Comparison of ENCODE assay signal across 11 cellular contexts in genomic region chr1:109252893-109253802, GRCh38. TPM values are rescaled to one million over a fixed set of nuclear protein-coding genes. Genes with fewer than 3 reads are reported as not detected.
DNase-seq lines count a peak whose midpoint lies in the region; ATAC-seq and TF ChIP-seq lines count a peak whose summit lies in the region.
"Had no signal": no experiment of that assay in that cellular context is flagged by ENCODE, and none has a peak within 500 bp of the region (broad histone marks: within the 10 kb centered on the region; RNA-seq: fewer than 3 reads in every experiment).

No MANE protein-coding gene starts in this region.

- H3K36me3 ChIP-seq in A673 (ENCODE audit: insufficient read depth, low read length, poor library complexity, severe bottlenecking) = no peaks in the 10 kb centered on the region
- no peaks in the 10 kb centered on the region for H3K36me3 ChIP-seq in neural progenitor cell
- H3K36me3 ChIP-seq: HAP-1 had no signal

- peak overlapping the region; percentile 72 for H3K4me2 ChIP-seq in neural progenitor cell

- intact Hi-C loops in A673 (cut with micrococcal nuclease; ENCODE audit: unreplicated experiment) = no loop called here
- intact Hi-C loops in activated naive CD4-positive, alpha-beta T cell treated with anti-CD3 and anti-CD28 coated beads for 36 hours (cut with micrococcal nuclease) = no loop called here

- peaks cover 86% of the 10 kb centered on the region for H3K79me2 ChIP-seq in neural progenitor cell (ENCODE audit: low read depth)

- DNase-seq in A673 (ENCODE audit: low spot score) (peak; percentile 81), NCI-H2107 treated with DMSO at 0.1 percent for 48 hours (lab: John Stamatoyannopoulos, UW; ENCODE audit: unreplicated experiment) (peak; percentile 65), neural progenitor cell (ENCODE audit: low spot score) (no peak), LoVo (ENCODE audit: low spot score) (no peak)
- DNase-seq in activated naive CD4-positive, alpha-beta T cell treated with anti-CD3 and anti-CD28 coated beads for 36 hours = no peak
- DNase-seq: NK-92 treated with Interleukin-12 subunit alpha and Interleukin-12 subunit beta, amount 100 ng/mL, for 24 hours had no signal

- peak overlapping the region; percentile 73 for H3K4me3 Mint-ChIP-seq in neural progenitor cell
- H3K4me3 Mint-ChIP-seq in activated naive CD4-positive, alpha-beta T cell treated with anti-CD3 and anti-CD28 coated beads for 36 hours = no peak overlapping the region
- H3K4me3 Mint-ChIP-seq: CD8-positive, alpha-beta T cell had no signal

- ATAC-seq in esophagus mucosa = peak; percentile 84
- no peak for ATAC-seq in HG02840 (IDR thresholded peaks at IDR 0.05; ENCODE audit: low FRiP score, unreplicated experiment)
- ATAC-seq in GM19463 (IDR thresholded peaks at IDR 0.05; ENCODE audit: unreplicated experiment) = no peak
- ATAC-seq: CD8-positive, alpha-beta T cell had no signal

- no TSS peak for BruUV-seq in A673 (replicated peaks; lab: Mats Ljungman, UMichigan)

- H3K36me3 Mint-ChIP-seq in neural progenitor cell = peaks cover 39% of the 10 kb centered on the region
- H3K36me3 Mint-ChIP-seq in activated naive CD4-positive, alpha-beta T cell treated with anti-CD3 and anti-CD28 coated beads for 36 hours (ENCODE audit: low read depth) = no peaks in the 10 kb centered on the region
- H3K36me3 Mint-ChIP-seq: CD8-positive, alpha-beta T cell had no signal

- H3K27me3 ChIP-seq in A673 (replicated peaks; ENCODE audit: insufficient read depth, low read depth, low read length, poor library complexity) (no peaks in the 10 kb centered on the region), neural progenitor cell (peaks cover 3% of the 10 kb centered on the region)

- peaks cover 67% of the 10 kb centered on the region for H3K4me1 Mint-ChIP-seq in neural progenitor cell
- peaks cover 5% of the 10 kb centered on the region for H3K4me1 Mint-ChIP-seq in activated naive CD4-positive, alpha-beta T cell treated with anti-CD3 and anti-CD28 coated beads for 36 hours (ENCODE audit: low read depth)

- H3K9me3 ChIP-seq in A673 (ENCODE audit: low read depth, low read length, poor library complexity, severe bottlenecking) (no peaks in the 10 kb centered on the region), neural progenitor cell (ENCODE audit: low read depth) (no peaks in the 10 kb centered on the region)
- H3K9me3 ChIP-seq: HAP-1 had no signal

- H3K27ac Mint-ChIP-seq in neural progenitor cell = peak overlapping the region; percentile 89
- no peak overlapping the region for H3K27ac Mint-ChIP-seq in activated naive CD4-positive, alpha-beta T cell treated with anti-CD3 and anti-CD28 coated beads for 36 hours
- H3K27ac Mint-ChIP-seq: CD8-positive, alpha-beta T cell had no signal

- no peak overlapping the region for H2AFZ ChIP-seq in neural progenitor cell (replicated peaks)

- H3K27ac ChIP-seq in A673 (ENCODE audit: low read depth, low read length, poor library complexity, severe bottlenecking) (peak overlapping the region; percentile 82), neural progenitor cell (peak overlapping the region; percentile 87)

- TF ChIP-seq CTCF in A673 (conservative IDR thresholded peaks at IDR 0.05; ENCODE audit: low read depth, low read length) (no peak), neural progenitor cell (IDR thresholded peaks at IDR 0.05) (no peak)

- peaks cover 45% of the 10 kb centered on the region for H3F3A ChIP-seq in neural progenitor cell (ENCODE audit: low read depth)

- peak overlapping the region; percentile 29 for H3K4me3 ChIP-seq in A673 (ENCODE audit: low read depth, low read length, poor library complexity, severe bottlenecking)
- H3K4me3 ChIP-seq in neural progenitor cell = peak overlapping the region; percentile 31
- H3K4me3 ChIP-seq: HAP-1 had no signal

- H3K4me1 ChIP-seq in A673 (ENCODE audit: insufficient read depth, low read length, poor library complexity, severe bottlenecking) (peaks cover 28% of the 10 kb centered on the region), neural progenitor cell (peaks cover 57% of the 10 kb centered on the region)

- H3K9me3 Mint-ChIP-seq in neural progenitor cell = peaks cover 23% of the 10 kb centered on the region
- H3K9me3 Mint-ChIP-seq in activated naive CD4-positive, alpha-beta T cell treated with anti-CD3 and anti-CD28 coated beads for 36 hours = no peaks in the 10 kb centered on the region
- H3K9me3 Mint-ChIP-seq: CD8-positive, alpha-beta T cell had no signal

- peaks cover 7% of the 10 kb centered on the region for H3K27me3 Mint-ChIP-seq in neural progenitor cell (ENCODE audit: insufficient read depth, low read depth)
- H3K27me3 Mint-ChIP-seq in activated naive CD4-positive, alpha-beta T cell treated with anti-CD3 and anti-CD28 coated beads for 36 hours (ENCODE audit: low read depth) = no peaks in the 10 kb centered on the region

- peaks cover 4% of the 10 kb centered on the region for H4K20me1 ChIP-seq in neural progenitor cell (ENCODE audit: low read depth)

- H3K9ac ChIP-seq in neural progenitor cell = no peak overlapping the region

- POLR2A ChIA-PET in A673 (lab: Charles Lee; ENCODE audit: low non-redundant PET) = no interaction called here

- CTCF ChIA-PET in A673 (lab: Charles Lee) = interaction anchor here (0.8 to 1.1 kb wide), 2 partner anchors 13 to 24 kb away, joined by 3 read pairs; no protein-coding TSS in a partner anchor
- CTCF ChIA-PET in activated naive CD4-positive, alpha-beta T cell treated with anti-CD3 and anti-CD28 coated beads for 36 hours (lab: Charles Lee) = interaction anchor here (0.6 to 1.4 kb wide), 5 partner anchors 13 to 280 kb away, joined by 3 to 5 read pairs (median 3); no protein-coding TSS in a partner anchor

RNA-seq across cellular contexts. Expression of gene CELSR2, which starts 3.8 kb away (rescaled TPM):
- total RNA-seq in A673 (2021) = 30.2 and 32.6 TPM in 2 replicates
- 41.6 TPM for total RNA-seq in esophagus mucosa
- 11.1 and 26.5 TPM in 2 replicates for total RNA-seq in neural progenitor cell (ENCODE audit: low replicate concordance)
- 1 to 10 TPM; 1.1 to 1.2 TPM for total RNA-seq in activated naive CD4-positive, alpha-beta T cell treated with anti-CD3 and anti-CD28 coated beads for 36 hours

RNA-seq across cellular contexts. Expression of gene PSRC1, which starts 29.8 kb away (rescaled TPM):
- 75.0 and 85.2 TPM in 2 replicates for total RNA-seq in A673 (2021)
- 10.9 TPM for total RNA-seq in esophagus mucosa
- 78.1 and 134 TPM in 2 replicates for total RNA-seq in neural progenitor cell (ENCODE audit: low replicate concordance)
- total RNA-seq in activated naive CD4-positive, alpha-beta T cell treated with anti-CD3 and anti-CD28 coated beads for 36 hours = 10 to 100 TPM; 19.3 to 21.5 TPM
- total RNA-seq: CD8-positive, alpha-beta T cell had no signal

RNA-seq across cellular contexts. Expression of gene SARS1, which starts 39.4 kb away (rescaled TPM):
- total RNA-seq in A673 (2021) (259 and 320 TPM in 2 replicates), esophagus mucosa (154 TPM), neural progenitor cell (ENCODE audit: low replicate concordance) (118 and 128 TPM in 2 replicates)
- total RNA-seq in activated naive CD4-positive, alpha-beta T cell treated with anti-CD3 and anti-CD28 coated beads for 36 hours = 100 to 1,000 TPM; 363 TPM

RNA-seq across cellular contexts. Expression of gene MYBPHL, which starts 53.7 kb away (rescaled TPM):
- total RNA-seq in A673 (2021) (not detected in 2 replicates), esophagus mucosa (0.76 TPM), neural progenitor cell (ENCODE audit: low replicate concordance) (not detected in 2 replicates)
- total RNA-seq in activated naive CD4-positive, alpha-beta T cell treated with anti-CD3 and anti-CD28 coated beads for 36 hours = not detected
- total RNA-seq: CD8-positive, alpha-beta T cell had no signal

Comparison
In these comparisons a context has a peak if more than half of its experiments do, and no peak if none do; other contexts are left out.
1. DNase-seq: peak in A673 (single experiment) and NCI-H2107 treated with DMSO at 0.1 percent for 48 hours (single experiment); none in neural progenitor cell (single experiment), LoVo (single experiment) and activated naive CD4-positive, alpha-beta T cell treated with anti-CD3 and anti-CD28 coated beads for 36 hours (single experiment).